ENCODE assay signal across 19 cellular contexts in the genomic region with DNA sequence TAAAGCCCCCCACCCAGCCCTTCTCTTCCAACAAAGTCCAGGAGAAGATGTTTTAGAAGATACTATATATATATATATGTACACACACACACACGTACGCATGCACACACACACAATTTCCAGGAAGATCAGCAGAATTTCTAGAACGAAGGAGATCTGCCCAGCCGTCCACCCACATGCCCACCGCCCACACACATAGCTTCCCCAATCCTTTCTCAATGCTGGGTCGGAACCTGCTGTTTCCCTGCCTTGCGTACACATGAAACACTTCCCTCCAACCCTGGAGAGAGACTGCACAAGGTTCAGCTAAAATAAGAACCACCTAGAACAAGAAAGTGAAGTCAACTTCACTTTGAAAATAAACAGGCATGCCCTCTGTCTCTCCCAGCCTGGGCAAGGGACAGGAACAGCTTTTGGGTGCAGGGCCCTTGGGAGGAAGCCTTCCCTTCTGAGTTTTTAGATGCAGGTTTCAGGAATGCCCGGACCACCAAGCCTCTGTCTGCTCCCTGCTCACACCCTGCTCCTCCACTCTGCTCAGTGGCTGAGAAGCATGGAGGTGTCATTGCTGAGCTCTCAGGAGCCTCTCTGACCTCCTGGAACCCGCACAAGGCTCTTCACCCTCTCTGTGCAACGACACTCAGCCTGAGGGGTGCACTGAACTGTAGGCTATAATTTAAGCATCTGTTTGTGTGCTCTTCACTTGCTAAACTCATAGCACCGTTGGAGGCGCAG.
A peak's percentile ranks its signal among the peaks of the same experiment; 100 is the strongest.
DNase-seq lines count a peak whose midpoint lies in the region; ATAC-seq and TF ChIP-seq lines count a peak whose summit lies in the region.
"Had no signal": no experiment of that assay in that cellular context is flagged by ENCODE, and none has a peak within 500 bp of the region (broad histone marks: within the 10 kb centered on the region; RNA-seq: fewer than 3 reads in every experiment).

No MANE protein-coding gene starts in this region.

- peaks cover 23 to 33% of the 10 kb centered on the region in 2 donors for H3K27me3 Mint-ChIP-seq in T-cell

- no peak overlapping the region for H3K4me3 ChIP-seq in gastrocnemius medialis
- H3K4me3 ChIP-seq: MG63, SJSA1 had no signal

- in situ Hi-C loops in gastrocnemius medialis (cut with MboI; ENCODE audit: low sequenced_read_pairs in 4 of 4), result no loop called here

- peaks cover 39 to 41% of the 10 kb centered on the region in 2 donors for H3K4me1 ChIP-seq in gastrocnemius medialis
- H3K4me1 ChIP-seq: BE2C, SJSA1 had no signal

- DNase-seq in cardiac septum (ENCODE audit: low spot score), result peak; percentile 71
- no peak for DNase-seq in Right ventricle myocardium inferior (ENCODE audit: missing footprints)
- DNase-seq in ecto neural progenitor cell (ENCODE audit: low spot score), result peak; percentile 29
- peak; percentile 22 for DNase-seq in medulla oblongata (ENCODE audit: extremely low spot score)
- no peak for DNase-seq in gastrocnemius medialis
- no peak for DNase-seq in DMS153 treated with DMSO at 0.1 percent for 48 hours (lab: John Stamatoyannopoulos, UW; ENCODE audit: unreplicated experiment)
- DNase-seq in T-cell, result no peak
- DNase-seq: 8988T, BE2C, DMS 273 treated with DMSO at 0.1 percent for 48 hours, GF-D8, Karpas-422, MG63, NCI-H1105, NCI-H1694 treated with DMSO at 0.1 percent for 48 hours, NCI-H526 treated with DMSO at 0.1 percent for 48 hours, RPMI8226 had no signal

- TF ChIP-seq POLR2A in gastrocnemius medialis (IDR thresholded peaks at IDR 0.05), result no peak

- H3K27ac ChIP-seq in gastrocnemius medialis, result peak overlapping the region; percentile 81 to 86 (median 83)
- H3K27ac ChIP-seq: SJSA1 had no signal

- H3K27me3 ChIP-seq in gastrocnemius medialis, result no peaks in the 10 kb centered on the region
- H3K27me3 ChIP-seq: BE2C had no signal

- TF ChIP-seq CTCF in gastrocnemius medialis (IDR thresholded peaks at IDR 0.05 in 4 of 5, conservative IDR thresholded peaks at IDR 0.05 in 1 of 5), result no peak

- H3K4me3 Mint-ChIP-seq in T-cell, result no peak overlapping the region

- H3K9me3 ChIP-seq in gastrocnemius medialis, result no peaks in the 10 kb centered on the region
- H3K9me3 ChIP-seq: BE2C, MG63, SJSA1 had no signal

- no peaks in the 10 kb centered on the region for H3K36me3 Mint-ChIP-seq in T-cell

- CTCF ChIA-PET in T-cell (lab: Charles Lee), result no interaction called here

- no peak for ATAC-seq in Right ventricle myocardium inferior
- peak in 1 of 2 donors; percentile 24 for ATAC-seq in gastrocnemius medialis
- no peak for ATAC-seq in GM21825 (IDR thresholded peaks at IDR 0.05; ENCODE audit: unreplicated experiment)
- no peak for ATAC-seq in T-cell (replicated peaks in 1 of 4)

- H3K4me1 Mint-ChIP-seq in T-cell, result peaks cover 9 to 15% (median 10%) of the 10 kb centered on the region in 3 donors

- H3K36me3 ChIP-seq in gastrocnemius medialis, result no peaks in the 10 kb centered on the region
- H3K36me3 ChIP-seq: BE2C, MG63, SJSA1 had no signal

- intact Hi-C loops in cardiac septum (cut with DNase I) (no loop called here), Right ventricle myocardium inferior (cut with DNase I) (no loop called here), gastrocnemius medialis (cut with DNase I; ENCODE audit: low total_unique reads) (no loop called here)

- H3K27ac Mint-ChIP-seq in T-cell, result no peak overlapping the region

- no peaks in the 10 kb centered on the region for H3K9me3 Mint-ChIP-seq in T-cell

- POLR2A ChIA-PET in T-cell (lab: Charles Lee), result no interaction called here

Comparison
In these comparisons a context has a peak if more than half of its experiments do, and no peak if none do; other contexts are left out.
1. DNase-seq: peak in cardiac septum (single experiment), ecto neural progenitor cell (single experiment) and medulla oblongata (single experiment); none in Right ventricle myocardium inferior (single experiment), gastrocnemius medialis (0 of 2), DMS153 treated with DMSO at 0.1 percent for 48 hours (single experiment) and T-cell (0 of 34).